Comparison of ENCODE assay signal across 15 cellular contexts in the genomic region with DNA sequence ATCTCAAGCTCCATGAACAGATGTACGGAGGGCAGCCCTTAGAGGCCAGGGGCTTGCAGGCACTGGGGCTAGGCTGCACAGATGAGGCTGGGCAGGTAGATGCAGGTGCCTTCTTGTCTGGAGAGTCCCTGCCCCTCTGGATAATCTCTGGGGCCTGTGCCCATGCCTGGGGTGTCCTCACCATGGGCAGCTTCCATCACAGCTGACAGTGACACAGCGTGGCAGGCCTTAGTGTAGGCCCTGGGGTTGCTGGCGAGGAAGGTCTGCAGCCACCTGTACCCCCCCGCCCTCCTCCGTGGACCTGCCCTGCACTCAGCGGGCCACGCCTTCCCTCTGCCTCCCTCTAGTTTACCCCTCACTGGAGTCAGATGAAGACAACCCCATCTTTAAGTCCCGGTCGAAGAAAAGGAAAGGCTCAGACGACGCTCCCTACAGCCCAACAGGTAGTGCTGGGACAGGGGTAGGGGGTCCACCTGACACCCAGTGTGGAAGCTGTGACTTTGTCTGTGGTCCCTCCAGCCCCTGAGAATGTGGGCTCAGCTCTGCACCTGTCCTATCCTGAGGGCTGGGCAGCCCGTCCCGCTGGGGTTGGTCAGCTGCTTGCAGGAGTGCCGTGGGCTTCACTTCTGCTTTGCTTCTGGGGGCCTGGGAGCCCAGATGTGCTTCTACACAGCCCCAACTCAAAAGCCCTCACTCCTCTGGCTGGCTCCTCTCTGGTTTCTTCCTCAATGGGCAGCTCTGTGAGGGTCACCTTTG.
A peak's percentile ranks its signal among the peaks of the same experiment; 100 is the strongest.
DNase-seq lines count a peak whose midpoint lies in the region; ATAC-seq and TF ChIP-seq lines count a peak whose summit lies in the region.
"Had no signal": no experiment of that assay in that cellular context is flagged by ENCODE, and none has a peak within 500 bp of the region (broad histone marks: within the 10 kb centered on the region; RNA-seq: fewer than 3 reads in every experiment).

No MANE protein-coding gene starts in this region.

- no peaks in the 10 kb centered on the region for H4K20me1 ChIP-seq in H9 (ENCODE audit: control insufficient read depth, insufficient read depth, insufficient read length)

- no peak overlapping the region for H2AFZ ChIP-seq in H9 (ENCODE audit: low read length)

- no CpG with 5 or more reads among the region's 14 CpGs for WGBS in H9 (ENCODE audit: extremely low coverage, insufficient read length, low lambda C conversion rate)

- no peak overlapping the region for H4K91ac ChIP-seq in H9 (ENCODE audit: insufficient read length, low read depth, low read length)

- H3K4me1 ChIP-seq in H9 (ENCODE audit: insufficient read depth, low read length) = no peaks in the 10 kb centered on the region
- H3K4me1 ChIP-seq: tibial nerve had no signal

- H4K8ac ChIP-seq in H9 (replicated peaks; ENCODE audit: insufficient read length, low read depth, low read length) = no peak overlapping the region

- no peak overlapping the region for H3K4me2 ChIP-seq in H9 (ENCODE audit: insufficient read depth, insufficient read length, low read length)

- no peak overlapping the region; the same call in 1 of the 2 replicates for H3K14ac ChIP-seq in H9 (ENCODE audit: insufficient read depth, low read length)

- no peak overlapping the region for H2BK20ac ChIP-seq in H9 (ENCODE audit: low read depth, low read length, poor library complexity, severe bottlenecking)

- intact Hi-C loops in Right ventricle myocardium inferior (cut with DNase I) = no loop called here

- TF ChIP-seq CTCF in H9 (conservative IDR thresholded peaks at IDR 0.05) = no peak
- TF ChIP-seq CTCF in osteocyte (IDR thresholded peaks at IDR 0.05) = no peak

- H3K9ac ChIP-seq in H9 (ENCODE audit: extremely low read depth, insufficient read length, low read length) = no peak overlapping the region

- H3K79me2 ChIP-seq in H9 (ENCODE audit: insufficient read depth, low read length) = no peaks in the 10 kb centered on the region

- H2BK15ac ChIP-seq in H9 (ENCODE audit: low read depth, low read length) = no peak overlapping the region

- no peak overlapping the region for H2BK12ac ChIP-seq in H9 (ENCODE audit: insufficient read length, low read depth, low read length)

- no peak overlapping the region for H3K23ac ChIP-seq in H9 (ENCODE audit: insufficient read length, low read depth, low read length)

- H3T11ph ChIP-seq in H9 (ENCODE audit: low read length) = no peak overlapping the region

- H3K27ac ChIP-seq in H9 (ENCODE audit: insufficient read length, low read depth, low read length) = no peak overlapping the region
- H3K27ac ChIP-seq: tibial nerve had no signal

- H2AK5ac ChIP-seq in H9 (ENCODE audit: insufficient read length, low read length) = no peak overlapping the region

- H4K5ac ChIP-seq in H9 (ENCODE audit: insufficient read length, low read depth, low read length) = no peak overlapping the region

- H3K36me3 Mint-ChIP-seq in H9 (ENCODE audit: insufficient read depth in 1 of 3, low read depth in 3 of 3) (peaks cover 1 to 22% (median 13%) of the 10 kb centered on the region in 3 experiments; a peak in 5 of 7 replicates), osteocyte (ENCODE audit: unreplicated experiment) (peaks cover 13% of the 10 kb centered on the region)

- H3K4me3 Mint-ChIP-seq in H9 (no peak overlapping the region), osteocyte (ENCODE audit: unreplicated experiment) (no peak overlapping the region)

- ATAC-seq in Right ventricle myocardium inferior = no peak
- ATAC-seq in GM18498 (IDR thresholded peaks at IDR 0.05; ENCODE audit: unreplicated experiment) = no peak
- ATAC-seq in HG03196 (IDR thresholded peaks at IDR 0.05; ENCODE audit: unreplicated experiment) = no peak

- H3K27ac Mint-ChIP-seq in H9 = no peak overlapping the region
- no peak overlapping the region for H3K27ac Mint-ChIP-seq in osteocyte (ENCODE audit: unreplicated experiment)

- no peaks in the 10 kb centered on the region; the same call in 1 of the 2 replicates for H3K27me3 Mint-ChIP-seq in H9 (ENCODE audit: low read depth)
- no peaks in the 10 kb centered on the region for H3K27me3 Mint-ChIP-seq in osteocyte (ENCODE audit: unreplicated experiment)

- H3K79me1 ChIP-seq in H9 (ENCODE audit: insufficient read depth, low read depth, low read length, poor library complexity, severe bottlenecking) = no peaks in the 10 kb centered on the region

- no peak overlapping the region for H2BK120ac ChIP-seq in H9 (ENCODE audit: low read depth, low read length, poor library complexity, severe bottlenecking)

- H2BK5ac ChIP-seq in H9 (ENCODE audit: insufficient read length, low read length) = no peak overlapping the region

- H3K27me3 ChIP-seq in H9 (ENCODE audit: insufficient read depth, low read length) = no peaks in the 10 kb centered on the region
- H3K27me3 ChIP-seq: tibial nerve had no signal

- no peaks in the 10 kb centered on the region for H3K9me3 ChIP-seq in H9 (ENCODE audit: control insufficient read depth, low read depth, low read length)
- H3K9me3 ChIP-seq: tibial nerve had no signal

- no peak overlapping the region for H3K18ac ChIP-seq in H9 (ENCODE audit: insufficient read length, low read depth, low read length)

- peaks cover 2% of the 10 kb centered on the region for H3K23me2 ChIP-seq in H9 (ENCODE audit: insufficient read length, low read depth, low read length, poor library complexity, severe bottlenecking)

- DNase-seq in 8988T (peak; percentile 5), H9 (peak; percentile 17), Right ventricle myocardium inferior (ENCODE audit: missing footprints) (peak; percentile 39), osteocyte (ENCODE audit: extremely low spot score, unreplicated experiment) (peak; percentile 78), NCI-H1417 (lab: John Stamatoyannopoulos, UW) (no peak)
- DNase-seq in stimulated activated CD4-positive, alpha-beta T cell treated with anti-CD3 and anti-CD28 coated beads, Interleukin-2, amount 100 ng/mL, for 48 hours = no peak
- DNase-seq: AML-193, cortex of kidney, DMS53, MM.1S, NCI-H2171 treated with DMSO at 0.1 percent for 48 hours, occipital lobe had no signal

- H3K4me1 Mint-ChIP-seq in H9 = no peaks in the 10 kb centered on the region
- no peaks in the 10 kb centered on the region for H3K4me1 Mint-ChIP-seq in osteocyte (ENCODE audit: unreplicated experiment)

- no peak overlapping the region for H3K56ac ChIP-seq in H9 (ENCODE audit: insufficient read length, low read depth, low read length)

- H3K4ac ChIP-seq in H9 (ENCODE audit: low read depth, low read length) = no peak overlapping the region

- H3K9me3 Mint-ChIP-seq in H9 (peaks cover 0 to 7% of the 10 kb centered on the region in 2 experiments; a peak in 2 of 5 replicates), osteocyte (ENCODE audit: unreplicated experiment) (no peaks in the 10 kb centered on the region)

Comparison
In these comparisons a context has a peak if more than half of its experiments do, and no peak if none do; other contexts are left out.
1. DNase-seq: peak in 8988T (single experiment), H9 (single experiment), Right ventricle myocardium inferior (single experiment) and osteocyte (single experiment); none in NCI-H1417 (0 of 3) and stimulated activated CD4-positive, alpha-beta T cell treated with anti-CD3 and anti-CD28 coated beads, Interleukin-2, amount 100 ng/mL, for 48 hours (0 of 2).